In genomic region chr2:69770747-69771146, GRCh38 we compare ENCODE assay signal across 1 cellular context.
TF ChIP-seq lines count a peak whose summit lies in the region.

No MANE protein-coding gene starts in this region.

TF ChIP-seq in K562, 482 proteins besides CTCF, POLR2A, EP300 and RAD21:
- TF ChIP-seq ZNF12 (CRISPR knock-in tag; IDR thresholded peaks at IDR 0.05) (no peak), ZNF347 (CRISPR knock-in tag; IDR thresholded peaks at IDR 0.05; ENCODE audit: low read depth) (no peak), GATA2 (CRISPR knock-in tag; IDR thresholded peaks at IDR 0.05) (no peak), REST (CRISPR knock-in tag; IDR thresholded peaks at IDR 0.05; ENCODE audit: low read depth) (no peak), NR2F6 (CRISPR knock-in tag; IDR thresholded peaks at IDR 0.05) (no peak)
- TF ChIP-seq, protein P1, sequence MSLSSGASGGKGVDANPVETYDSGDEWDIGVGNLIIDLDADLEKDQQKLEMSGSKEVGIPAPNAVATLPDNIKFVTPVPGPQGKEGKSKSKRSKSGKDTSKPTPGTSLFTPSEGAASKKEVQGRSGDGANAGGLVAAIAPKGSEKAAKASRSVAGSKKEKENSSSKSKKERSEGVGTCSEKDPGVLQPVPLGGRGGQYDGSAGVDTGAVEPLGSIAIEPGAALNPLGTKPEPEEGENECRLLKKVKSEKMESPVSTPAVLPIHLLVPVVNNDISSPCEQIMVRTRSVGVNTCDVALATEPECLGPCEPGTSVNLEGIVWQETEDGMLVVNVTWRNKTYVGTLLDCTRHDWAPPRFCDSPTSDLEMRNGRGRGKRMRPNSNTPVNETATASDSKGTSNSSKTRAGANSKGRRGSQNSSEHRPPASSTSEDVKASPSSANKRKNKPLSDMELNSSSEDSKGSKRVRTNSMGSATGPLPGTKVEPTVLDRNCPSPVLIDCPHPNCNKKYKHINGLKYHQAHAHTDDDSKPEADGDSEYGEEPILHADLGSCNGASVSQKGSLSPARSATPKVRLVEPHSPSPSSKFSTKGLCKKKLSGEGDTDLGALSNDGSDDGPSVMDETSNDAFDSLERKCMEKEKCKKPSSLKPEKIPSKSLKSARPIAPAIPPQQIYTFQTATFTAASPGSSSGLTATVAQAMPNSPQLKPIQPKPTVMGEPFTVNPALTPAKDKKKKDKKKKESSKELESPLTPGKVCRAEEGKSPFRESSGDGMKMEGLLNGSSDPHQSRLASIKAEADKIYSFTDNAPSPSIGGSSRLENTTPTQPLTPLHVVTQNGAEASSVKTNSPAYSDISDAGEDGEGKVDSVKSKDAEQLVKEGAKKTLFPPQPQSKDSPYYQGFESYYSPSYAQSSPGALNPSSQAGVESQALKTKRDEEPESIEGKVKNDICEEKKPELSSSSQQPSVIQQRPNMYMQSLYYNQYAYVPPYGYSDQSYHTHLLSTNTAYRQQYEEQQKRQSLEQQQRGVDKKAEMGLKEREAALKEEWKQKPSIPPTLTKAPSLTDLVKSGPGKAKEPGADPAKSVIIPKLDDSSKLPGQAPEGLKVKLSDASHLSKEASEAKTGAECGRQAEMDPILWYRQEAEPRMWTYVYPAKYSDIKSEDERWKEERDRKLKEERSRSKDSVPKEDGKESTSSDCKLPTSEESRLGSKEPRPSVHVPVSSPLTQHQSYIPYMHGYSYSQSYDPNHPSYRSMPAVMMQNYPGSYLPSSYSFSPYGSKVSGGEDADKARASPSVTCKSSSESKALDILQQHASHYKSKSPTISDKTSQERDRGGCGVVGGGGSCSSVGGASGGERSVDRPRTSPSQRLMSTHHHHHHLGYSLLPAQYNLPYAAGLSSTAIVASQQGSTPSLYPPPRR (CRISPR knock-in tag; IDR thresholded peaks at IDR 0.05; ENCODE audit: borderline replicate concordance): no peak
- TF ChIP-seq, protein P2, sequence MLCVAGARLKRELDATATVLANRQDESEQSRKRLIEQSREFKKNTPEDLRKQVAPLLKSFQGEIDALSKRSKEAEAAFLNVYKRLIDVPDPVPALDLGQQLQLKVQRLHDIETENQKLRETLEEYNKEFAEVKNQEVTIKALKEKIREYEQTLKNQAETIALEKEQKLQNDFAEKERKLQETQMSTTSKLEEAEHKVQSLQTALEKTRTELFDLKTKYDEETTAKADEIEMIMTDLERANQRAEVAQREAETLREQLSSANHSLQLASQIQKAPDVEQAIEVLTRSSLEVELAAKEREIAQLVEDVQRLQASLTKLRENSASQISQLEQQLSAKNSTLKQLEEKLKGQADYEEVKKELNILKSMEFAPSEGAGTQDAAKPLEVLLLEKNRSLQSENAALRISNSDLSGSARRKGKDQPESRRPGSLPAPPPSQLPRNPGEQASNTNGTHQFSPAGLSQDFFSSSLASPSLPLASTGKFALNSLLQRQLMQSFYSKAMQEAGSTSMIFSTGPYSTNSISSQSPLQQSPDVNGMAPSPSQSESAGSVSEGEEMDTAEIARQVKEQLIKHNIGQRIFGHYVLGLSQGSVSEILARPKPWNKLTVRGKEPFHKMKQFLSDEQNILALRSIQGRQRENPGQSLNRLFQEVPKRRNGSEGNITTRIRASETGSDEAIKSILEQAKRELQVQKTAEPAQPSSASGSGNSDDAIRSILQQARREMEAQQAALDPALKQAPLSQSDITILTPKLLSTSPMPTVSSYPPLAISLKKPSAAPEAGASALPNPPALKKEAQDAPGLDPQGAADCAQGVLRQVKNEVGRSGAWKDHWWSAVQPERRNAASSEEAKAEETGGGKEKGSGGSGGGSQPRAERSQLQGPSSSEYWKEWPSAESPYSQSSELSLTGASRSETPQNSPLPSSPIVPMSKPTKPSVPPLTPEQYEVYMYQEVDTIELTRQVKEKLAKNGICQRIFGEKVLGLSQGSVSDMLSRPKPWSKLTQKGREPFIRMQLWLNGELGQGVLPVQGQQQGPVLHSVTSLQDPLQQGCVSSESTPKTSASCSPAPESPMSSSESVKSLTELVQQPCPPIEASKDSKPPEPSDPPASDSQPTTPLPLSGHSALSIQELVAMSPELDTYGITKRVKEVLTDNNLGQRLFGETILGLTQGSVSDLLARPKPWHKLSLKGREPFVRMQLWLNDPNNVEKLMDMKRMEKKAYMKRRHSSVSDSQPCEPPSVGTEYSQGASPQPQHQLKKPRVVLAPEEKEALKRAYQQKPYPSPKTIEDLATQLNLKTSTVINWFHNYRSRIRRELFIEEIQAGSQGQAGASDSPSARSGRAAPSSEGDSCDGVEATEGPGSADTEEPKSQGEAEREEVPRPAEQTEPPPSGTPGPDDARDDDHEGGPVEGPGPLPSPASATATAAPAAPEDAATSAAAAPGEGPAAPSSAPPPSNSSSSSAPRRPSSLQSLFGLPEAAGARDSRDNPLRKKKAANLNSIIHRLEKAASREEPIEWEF (CRISPR knock-in tag; IDR thresholded peaks at IDR 0.05): 0 out of 2 replicates have a peak, but pooled peaks have one; percentile 11
